In the genomic region with DNA sequence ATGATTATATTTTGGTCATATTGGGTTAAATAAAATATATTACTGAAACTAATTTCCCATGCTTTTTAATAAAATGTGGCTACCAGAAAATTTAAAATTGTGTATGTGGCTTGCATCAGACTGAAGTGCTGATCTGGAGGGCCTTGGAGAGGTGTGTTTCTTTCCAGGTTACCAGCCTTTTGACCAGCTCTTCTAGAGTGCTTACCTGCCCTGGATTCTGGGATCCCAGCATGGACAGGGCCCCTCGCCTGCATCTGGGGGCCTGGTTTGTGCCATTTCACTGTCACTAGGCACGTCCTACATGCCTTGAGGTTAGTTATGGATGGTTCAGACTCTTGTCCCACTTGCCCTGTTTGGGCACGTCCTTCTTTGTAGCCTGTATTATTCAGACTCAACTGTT, we compare ENCODE assay signal across 1 cellular context.
TF ChIP-seq lines count a peak whose summit lies in the region.

No MANE protein-coding gene starts in this region.

TF ChIP-seq in HepG2, 621 proteins besides CTCF, POLR2A, EP300 and RAD21:
- TF ChIP-seq ZNF354B (CRISPR knock-in tag; IDR thresholded peaks at IDR 0.05) (no peak), HNRNPK (IDR thresholded peaks at IDR 0.05; ENCODE audit: low read depth, low read length, poor library complexity, severe bottlenecking) (no peak), ZNF121 (CRISPR knock-in tag; IDR thresholded peaks at IDR 0.05) (no peak), JDP2 (CRISPR knock-in tag; IDR thresholded peaks at IDR 0.05; ENCODE audit: borderline replicate concordance) (no peak), ZNF503 (CRISPR knock-in tag; IDR thresholded peaks at IDR 0.05) (no peak), KDM5B (CRISPR knock-in tag; IDR thresholded peaks at IDR 0.05; ENCODE audit: borderline replicate concordance) (no peak), SMAD9 (CRISPR knock-in tag; IDR thresholded peaks at IDR 0.05) (no peak), ZNF563 (CRISPR knock-in tag; IDR thresholded peaks at IDR 0.05) (no peak), ZC3H4 (CRISPR knock-in tag; IDR thresholded peaks at IDR 0.05; ENCODE audit: borderline replicate concordance) (no peak), TERF1 (CRISPR knock-in tag; IDR thresholded peaks at IDR 0.05) (no peak), ZNF468 (CRISPR knock-in tag; IDR thresholded peaks at IDR 0.05) (no peak), HOXA3 (CRISPR knock-in tag; IDR thresholded peaks at IDR 0.05) (no peak), SKIL (CRISPR knock-in tag; IDR thresholded peaks at IDR 0.05; ENCODE audit: borderline replicate concordance) (no peak), NAIF1 (CRISPR knock-in tag; IDR thresholded peaks at IDR 0.05; ENCODE audit: borderline replicate concordance) (no peak), ATF4 (CRISPR knock-in tag; IDR thresholded peaks at IDR 0.05) (no peak), MEIS2 (CRISPR knock-in tag; IDR thresholded peaks at IDR 0.05) (no peak), ZNF264 (CRISPR knock-in tag; IDR thresholded peaks at IDR 0.05) (no peak)
- TF ChIP-seq, protein P1, sequence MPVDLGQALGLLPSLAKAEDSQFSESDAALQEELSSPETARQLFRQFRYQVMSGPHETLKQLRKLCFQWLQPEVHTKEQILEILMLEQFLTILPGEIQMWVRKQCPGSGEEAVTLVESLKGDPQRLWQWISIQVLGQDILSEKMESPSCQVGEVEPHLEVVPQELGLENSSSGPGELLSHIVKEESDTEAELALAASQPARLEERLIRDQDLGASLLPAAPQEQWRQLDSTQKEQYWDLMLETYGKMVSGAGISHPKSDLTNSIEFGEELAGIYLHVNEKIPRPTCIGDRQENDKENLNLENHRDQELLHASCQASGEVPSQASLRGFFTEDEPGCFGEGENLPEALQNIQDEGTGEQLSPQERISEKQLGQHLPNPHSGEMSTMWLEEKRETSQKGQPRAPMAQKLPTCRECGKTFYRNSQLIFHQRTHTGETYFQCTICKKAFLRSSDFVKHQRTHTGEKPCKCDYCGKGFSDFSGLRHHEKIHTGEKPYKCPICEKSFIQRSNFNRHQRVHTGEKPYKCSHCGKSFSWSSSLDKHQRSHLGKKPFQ (CRISPR knock-in tag; IDR thresholded peaks at IDR 0.05; ENCODE audit: insufficient replicate concordance), result no peak
- TF ChIP-seq, protein P2, sequence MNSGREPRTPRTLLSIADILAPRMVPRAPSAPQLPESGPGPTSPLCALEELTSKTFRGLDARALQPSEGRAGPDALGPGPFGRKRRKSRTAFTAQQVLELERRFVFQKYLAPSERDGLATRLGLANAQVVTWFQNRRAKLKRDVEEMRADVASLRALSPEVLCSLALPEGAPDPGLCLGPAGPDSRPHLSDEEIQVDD (CRISPR knock-in tag; IDR thresholded peaks at IDR 0.05; ENCODE audit: borderline replicate concordance), result no peak
TF ChIP-seq in HepG2: peak in this region for 0.
